ENCODE assay signal across 9 cellular contexts in the genomic region with DNA sequence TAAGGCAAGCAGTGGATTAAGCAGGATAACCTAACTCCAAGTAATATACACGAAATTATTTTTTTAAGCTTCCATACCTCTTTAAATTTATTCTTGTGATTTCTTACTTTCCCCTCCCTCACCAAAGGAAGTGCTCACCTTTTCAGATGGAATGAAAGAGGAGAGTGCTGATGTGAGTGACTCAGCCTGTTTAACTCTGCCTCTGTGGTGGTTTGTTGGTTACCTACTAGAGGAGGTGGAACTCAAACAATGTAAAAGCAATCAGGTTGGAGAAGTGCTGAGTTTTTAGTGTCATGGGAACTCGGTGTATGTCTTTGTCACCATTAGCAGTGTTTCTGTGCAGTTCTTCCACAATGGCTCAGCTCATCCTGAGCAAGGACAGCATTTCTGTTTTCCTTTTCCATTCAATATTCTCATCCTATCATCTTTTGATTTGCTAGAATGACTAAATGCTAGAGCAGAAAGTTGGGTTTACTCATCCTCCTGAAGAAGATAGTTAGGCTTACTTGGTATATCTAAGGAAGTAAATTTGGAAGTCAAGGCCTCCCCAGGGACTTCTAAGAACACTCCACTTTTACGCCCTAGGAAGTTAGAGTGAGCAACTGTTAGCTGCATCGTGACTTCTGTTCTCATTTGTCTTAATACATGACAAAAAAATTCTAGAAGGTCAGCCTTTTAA. TPM values are rescaled to one million over a fixed set of nuclear protein-coding genes. Genes with fewer than 3 reads are reported as not detected.
DNase-seq lines count a peak whose midpoint lies in the region; ATAC-seq and TF ChIP-seq lines count a peak whose summit lies in the region.
"Had no signal": no experiment of that assay in that cellular context is flagged by ENCODE, and none has a peak within 500 bp of the region (broad histone marks: within the 10 kb centered on the region; RNA-seq: fewer than 3 reads in every experiment).

No MANE protein-coding gene starts in this region.

- TF ChIP-seq CTCF in CD4-positive, alpha-beta T cell (IDR thresholded peaks at IDR 0.05), result no peak
- TF ChIP-seq CTCF in HFFc6 (IDR thresholded peaks at IDR 0.05), result no peak
- TF ChIP-seq CTCF in kidney epithelial cell (IDR thresholded peaks at IDR 0.05; ENCODE audit: insufficient read depth, low read length, poor library complexity, severe bottlenecking), result no peak

- peak in 4 of 10 experiments; percentile 7 to 23 (median 13) for DNase-seq in CD4-positive, alpha-beta T cell
- DNase-seq in HFFc6 (no peak), kidney epithelial cell (ENCODE audit: low read depth) (peak; percentile 52), HAP-1 (ENCODE audit: low spot score in 2 of 2) (no peak), NCI-H524 (lab: John Stamatoyannopoulos, UW) (no peak), inferior parietal cortex (ENCODE audit: extremely low spot score) (no peak)
- peak; percentile 4 for DNase-seq in activated T-helper 9 cell treated with anti-CD3 and anti-CD28 coated beads, Interleukin-2, amount 50 U/mL, for 16 hours (ENCODE audit: low read depth)
- DNase-seq: MG63 had no signal

- H3K27ac Mint-ChIP-seq in CD4-positive, alpha-beta T cell, result no peak overlapping the region
- H3K27ac Mint-ChIP-seq in HFFc6, result peak overlapping the region; percentile 29

- intact Hi-C loops in CD4-positive, alpha-beta T cell (cut with DNase I, micrococcal nuclease), result loop anchor here (5.0 kb wide), 2 partner anchors 59 to 96 kb away; no protein-coding TSS in a partner anchor

- H3K9me3 Mint-ChIP-seq in CD4-positive, alpha-beta T cell, result no peaks in the 10 kb centered on the region
- H3K9me3 Mint-ChIP-seq in HFFc6, result no peaks in the 10 kb centered on the region

- no peaks in the 10 kb centered on the region for H3K27me3 Mint-ChIP-seq in CD4-positive, alpha-beta T cell
- H3K27me3 Mint-ChIP-seq in HFFc6 (ENCODE audit: insufficient read depth), result no peaks in the 10 kb centered on the region

- H3K4me3 Mint-ChIP-seq in CD4-positive, alpha-beta T cell, result peak overlapping the region; percentile 73
- H3K4me3 Mint-ChIP-seq in HFFc6, result no peak overlapping the region

- CTCF ChIA-PET in CD4-positive, alpha-beta T cell (lab: Charles Lee), result interaction anchor here (0.5 to 2.2 kb wide), 4 partner anchors 18 to 130 kb away, joined by 3 to 5 read pairs (median 4); no protein-coding TSS in a partner anchor

- H3K36me3 ChIP-seq in kidney epithelial cell (ENCODE audit: control insufficient read depth, insufficient read depth, low read length) (no peaks in the 10 kb centered on the region), HAP-1 (replicated peaks) (no peaks in the 10 kb centered on the region)
- H3K36me3 ChIP-seq: MG63 had no signal

- H3K27me3 ChIP-seq in CD4-positive, alpha-beta T cell (ENCODE audit: control insufficient read depth, insufficient read depth, low read length), result no peaks in the 10 kb centered on the region
- H3K27me3 ChIP-seq in kidney epithelial cell (ENCODE audit: control insufficient read depth, insufficient read depth, low read length) (no peaks in the 10 kb centered on the region), HAP-1 (ENCODE audit: low read depth) (no peaks in the 10 kb centered on the region)
- H3K27me3 ChIP-seq: MG63 had no signal

- in situ Hi-C loops in HAP-1 (cut with MboI; ENCODE audit: low sequenced_read_pairs), result no loop called here

- peaks cover 52% of the 10 kb centered on the region for H3K36me3 Mint-ChIP-seq in CD4-positive, alpha-beta T cell (ENCODE audit: low read depth)
- H3K36me3 Mint-ChIP-seq in HFFc6 (ENCODE audit: low read depth), result no peaks in the 10 kb centered on the region

- no peak overlapping the region for H3K27ac ChIP-seq in CD4-positive, alpha-beta T cell (ENCODE audit: low read depth, low read length)

- peak; percentile 38 for ATAC-seq in CD4-positive, alpha-beta T cell (ENCODE audit: poor library complexity)
- ATAC-seq in GM19467 (IDR thresholded peaks at IDR 0.05; ENCODE audit: unreplicated experiment), result no peak

- POLR2A ChIA-PET in CD4-positive, alpha-beta T cell (lab: Charles Lee), result interaction anchor here (0.6 to 1.8 kb wide), 4 partner anchors 9 to 61 kb away, joined by 3 to 5 read pairs (median 4); no protein-coding TSS in a partner anchor

- H3K4me1 Mint-ChIP-seq in CD4-positive, alpha-beta T cell (ENCODE audit: low read depth), result peaks cover 87% of the 10 kb centered on the region
- peaks cover 73% of the 10 kb centered on the region for H3K4me1 Mint-ChIP-seq in HFFc6 (ENCODE audit: low read depth)

- H3K4me1 ChIP-seq in HAP-1, result peaks cover 37% of the 10 kb centered on the region

- H3K4me3 ChIP-seq in kidney epithelial cell (ENCODE audit: low read depth, low read length) (no peak overlapping the region), HAP-1 (no peak overlapping the region)
- H3K4me3 ChIP-seq: MG63 had no signal

- H3K9me3 ChIP-seq in CD4-positive, alpha-beta T cell (ENCODE audit: control insufficient read depth, low read length), result no peaks in the 10 kb centered on the region
- no peaks in the 10 kb centered on the region for H3K9me3 ChIP-seq in HAP-1
- H3K9me3 ChIP-seq: MG63 had no signal

RNA-seq across cellular contexts. Expression of a gene that starts 6.0 kb away (rescaled TPM):
- 100 to 1,000 TPM; 273 to 302 TPM for total RNA-seq in CD4-positive, alpha-beta T cell
- 10 to 100 TPM; 46.4 to 57.4 (median 51.5) TPM for total RNA-seq in HFFc6 (2021; fragmentation: NEBNext Ultra II Directional; extraction: Animal tissue kit (Norgen Biotek cat#: 25700))
- 25.6 and 513 TPM in 2 replicates for total RNA-seq in kidney epithelial cell

Comparison
In these comparisons a context has a peak if more than half of its experiments do, and no peak if none do; other contexts are left out.
1. DNase-seq: peak in activated T-helper 9 cell treated with anti-CD3 and anti-CD28 coated beads, Interleukin-2, amount 50 U/mL, for 16 hours (single experiment) and kidney epithelial cell (single experiment); none in HFFc6 (single experiment), HAP-1 (0 of 2), NCI-H524 (0 of 2) and inferior parietal cortex (single experiment).